Comparison of ENCODE assay signal across 22 cellular contexts in the genomic region with DNA sequence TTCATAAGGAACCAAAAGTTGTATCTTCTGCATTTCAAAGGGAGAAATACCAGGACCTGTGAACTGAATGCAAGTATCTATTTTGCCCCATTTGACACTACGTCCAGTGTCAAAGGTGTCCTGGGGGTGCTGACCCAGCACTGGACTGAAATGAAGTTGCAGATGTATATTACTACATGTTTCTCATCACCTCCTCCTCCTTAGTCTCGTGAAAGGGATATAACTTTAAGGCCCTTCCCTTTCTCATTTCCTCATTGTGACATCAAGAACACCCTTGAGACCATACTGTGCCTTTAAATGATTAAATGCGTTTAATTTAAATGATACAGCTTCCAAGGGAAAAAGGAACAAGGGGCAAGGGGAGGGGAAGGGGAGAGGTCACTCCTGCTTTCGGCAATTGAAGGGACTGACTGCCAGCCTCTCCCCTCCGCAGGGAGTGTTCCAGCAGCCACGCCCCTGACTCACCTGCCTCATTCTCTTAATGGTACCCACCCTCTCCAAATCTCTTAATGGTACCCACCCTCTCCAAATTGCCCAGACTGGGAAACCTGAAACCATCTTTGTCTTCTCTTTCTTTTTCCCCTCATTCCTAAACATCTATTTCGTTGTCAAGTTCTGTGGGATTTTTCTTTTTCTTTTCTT.
DNase-seq lines count a peak whose midpoint lies in the region; ATAC-seq, FAIRE-seq and TF ChIP-seq lines count a peak whose summit lies in the region.
"Had no signal": no experiment of that assay in that cellular context is flagged by ENCODE, and none has a peak within 500 bp of the region (broad histone marks: within the 10 kb centered on the region; RNA-seq: fewer than 3 reads in every experiment).

No MANE protein-coding gene starts in this region.

- H3K4me1 ChIP-seq in muscle layer of duodenum (ENCODE audit: control insufficient read depth in 1 of 2, insufficient read depth in 2 of 2, low read length in 2 of 2) (no peaks in the 10 kb centered on the region), SJCRH30 (no peaks in the 10 kb centered on the region), endodermal cell (ENCODE audit: control insufficient read depth, insufficient read depth, low read length) (peaks cover 4% of the 10 kb centered on the region)
- H3K4me1 ChIP-seq: SJSA1 had no signal

- H3K4me3 ChIP-seq in muscle layer of duodenum (ENCODE audit: low read depth in 1 of 2, low read length in 2 of 2) = no peak overlapping the region
- H3K4me3 ChIP-seq in SJCRH30 = no peak overlapping the region
- no peak overlapping the region for H3K4me3 ChIP-seq in endodermal cell (ENCODE audit: low read length)
- H3K4me3 ChIP-seq: SJSA1 had no signal

- H3K27me3 ChIP-seq in muscle layer of duodenum (ENCODE audit: low read depth, low read length) (no peaks in the 10 kb centered on the region), SJCRH30 (no peaks in the 10 kb centered on the region), endodermal cell (ENCODE audit: control insufficient read depth, insufficient read depth, low read length, poor library complexity, severe bottlenecking) (no peaks in the 10 kb centered on the region)
- H3K27me3 ChIP-seq: SJSA1 had no signal

- H3K27ac Mint-ChIP-seq in T-helper 17 cell = no peak overlapping the region
- H3K27ac Mint-ChIP-seq in endodermal cell = no peak overlapping the region

- no peaks in the 10 kb centered on the region for H3K27me3 Mint-ChIP-seq in T-helper 17 cell
- no peaks in the 10 kb centered on the region for H3K27me3 Mint-ChIP-seq in endodermal cell (ENCODE audit: insufficient read depth)

- no peaks in the 10 kb centered on the region for H3K9me3 Mint-ChIP-seq in endodermal cell

- peak overlapping the region; percentile 73 for H3K27ac ChIP-seq in muscle layer of duodenum (ENCODE audit: low read length)
- no peak overlapping the region for H3K27ac ChIP-seq in SJCRH30
- H3K27ac ChIP-seq in endodermal cell (ENCODE audit: low read depth, low read length) = no peak overlapping the region
- H3K27ac ChIP-seq: parathyroid adenoma, SJSA1 had no signal

- H3K9me3 ChIP-seq in T-helper 17 cell (ENCODE audit: control insufficient read depth, low read length, poor library complexity, severe bottlenecking) = no peaks in the 10 kb centered on the region
- H3K9me3 ChIP-seq in muscle layer of duodenum (ENCODE audit: control insufficient read depth in 1 of 2, low read length in 2 of 2) = no peaks in the 10 kb centered on the region
- no peaks in the 10 kb centered on the region for H3K9me3 ChIP-seq in SJCRH30 (replicated peaks)
- H3K9me3 ChIP-seq in endodermal cell (ENCODE audit: control insufficient read depth, low read length) = no peaks in the 10 kb centered on the region
- H3K9me3 ChIP-seq: SJSA1 had no signal

- no peak for TF ChIP-seq CTCF in endodermal cell (conservative IDR thresholded peaks at IDR 0.05)

- no peak overlapping the region for H3K9ac ChIP-seq in endodermal cell (ENCODE audit: extremely low read depth, low read length, poor library complexity, severe bottlenecking)
- H3K9ac ChIP-seq: parathyroid adenoma had no signal

- ATAC-seq in T-helper 17 cell = peak; percentile 50
- no peak for ATAC-seq in activated CD4-positive, CD25-positive, alpha-beta regulatory T cell treated with anti-CD3 and anti-CD28 coated beads, Interleukin-2, amount 50 U/mL, for 24 hours

- H3K4me1 Mint-ChIP-seq in T-helper 17 cell = peaks cover 12% of the 10 kb centered on the region
- H3K4me1 Mint-ChIP-seq in endodermal cell = peaks cover 6% of the 10 kb centered on the region

- 78 to 79% methylated on average over 2 to 7 of the region's 7 CpGs for WGBS in endodermal cell (ENCODE audit: insufficient coverage in 1 of 2, insufficient read length in 1 of 2), 2 experiments

- DNase-seq in CD1c-positive myeloid dendritic cell (ENCODE audit: extremely low spot score) = peak; percentile 73
- DNase-seq in LoVo (ENCODE audit: low spot score) = peak; percentile 33
- no peak for DNase-seq in T-helper 17 cell
- DNase-seq in urothelium cell line (ENCODE audit: low spot score) = no peak
- DNase-seq in SJCRH30 = no peak
- DNase-seq in endodermal cell = no peak
- DNase-seq: activated CD4-positive, alpha-beta T cell treated with anti-CD3 and anti-CD28 coated beads for 48 hours; activated CD8-positive, alpha-beta memory T cell treated with anti-CD3 and anti-CD28 coated beads, Interleukin-2, amount 50 U/mL, for 4 hours; activated gamma-delta T cell; Calu3; GOT3; IMR-90; NCI-H1105 treated with DMSO at 0.1 percent for 48 hours; NCI-H2171 treated with DMSO at 0.1 percent for 48 hours; NK-92 treated with Interleukin-12 subunit alpha and Interleukin-12 subunit beta, amount 100 ng/mL, for 24 hours; stimulated activated CD4-positive, alpha-beta T cell treated with anti-CD3 and anti-CD28 coated beads, Interleukin-4, amount 100 ng/mL, for 24 hours; T-helper 9 cell had no signal

- H3K4me3 Mint-ChIP-seq in T-helper 17 cell = no peak overlapping the region
- H3K4me3 Mint-ChIP-seq in endodermal cell = no peak overlapping the region

- H3K36me3 ChIP-seq in muscle layer of duodenum (ENCODE audit: control insufficient read depth in 1 of 2, insufficient read depth in 2 of 2, low read length in 2 of 2) (no peaks in the 10 kb centered on the region), SJCRH30 (no peaks in the 10 kb centered on the region), endodermal cell (ENCODE audit: control insufficient read depth, insufficient read depth, low read length) (no peaks in the 10 kb centered on the region)
- H3K36me3 ChIP-seq: SJSA1 had no signal

- H3K36me3 Mint-ChIP-seq in T-helper 17 cell (ENCODE audit: low read depth) (peaks cover 4% of the 10 kb centered on the region), endodermal cell (ENCODE audit: low read depth) (no peaks in the 10 kb centered on the region)

- FAIRE-seq in urothelium cell line (lab: Jason Lieb, UNC) = no peak
- FAIRE-seq: endometrium had no signal

Comparison
In these comparisons a context has a peak if more than half of its experiments do, and no peak if none do; other contexts are left out.
1. DNase-seq: peak in CD1c-positive myeloid dendritic cell (single experiment) and LoVo (single experiment); none in T-helper 17 cell (0 of 3), urothelium cell line (single experiment), SJCRH30 (0 of 2) and endodermal cell (single experiment).